In the genomic region with DNA sequence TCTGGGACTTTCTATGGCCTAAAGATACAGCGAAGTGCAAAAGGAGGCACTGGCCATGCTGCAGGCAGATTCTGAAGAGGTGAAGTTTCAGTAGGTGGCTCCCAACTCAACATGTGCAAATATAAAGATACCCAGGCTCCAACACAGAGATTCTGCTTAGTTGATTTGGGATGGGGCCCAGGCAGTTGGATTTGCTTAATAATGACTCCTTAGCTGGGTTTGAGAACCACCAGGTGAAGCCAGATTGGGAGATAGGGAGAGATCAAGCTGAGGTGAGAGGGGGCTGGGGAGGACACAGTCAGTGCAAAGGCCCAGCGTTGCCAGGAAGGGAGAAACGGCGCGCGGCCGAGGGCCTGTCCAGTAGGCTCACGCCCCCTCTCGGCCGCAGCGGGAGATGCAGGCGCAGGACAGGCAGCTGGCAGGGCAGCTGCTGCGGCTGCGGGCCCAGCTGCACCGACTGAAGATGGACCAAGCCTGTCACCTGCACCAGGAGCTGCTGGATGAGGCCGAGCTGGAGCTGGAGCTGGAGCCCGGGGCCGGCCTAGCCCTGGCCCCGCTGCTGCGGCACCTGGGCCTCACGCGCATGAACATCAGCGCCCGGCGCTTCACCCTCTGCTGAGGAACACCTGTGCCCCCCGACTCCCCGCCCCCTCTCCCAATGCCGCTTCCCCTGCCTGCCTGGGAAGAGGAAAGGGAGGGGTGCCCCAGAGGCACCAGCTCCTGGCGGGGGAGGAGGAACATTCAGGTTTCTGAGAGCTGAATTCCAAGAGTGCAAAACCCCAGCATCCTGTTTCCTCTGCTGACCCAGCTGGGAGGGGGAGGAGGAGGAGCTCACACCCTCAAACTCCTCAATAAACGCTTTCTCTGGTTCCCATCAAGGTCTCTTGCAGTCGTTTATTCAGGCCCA, we compare ENCODE assay signal across 8 cellular contexts. TPM values are rescaled to one million over a fixed set of nuclear protein-coding genes. Genes with fewer than 3 reads are reported as not detected.
DNase-seq lines count a peak whose midpoint lies in the region; ATAC-seq and TF ChIP-seq lines count a peak whose summit lies in the region.

No MANE protein-coding gene starts in this region.

- intact Hi-C loops in left ventricle myocardium superior (cut with micrococcal nuclease) (no loop called here), sciatic nerve (cut with DNase I) (no loop called here)

- TF ChIP-seq CTCF in GM12865 (IDR thresholded peaks at IDR 0.05; ENCODE audit: insufficient read depth, low read depth, low read length, missing control alignments): peak; percentile 96

- H3K27ac Mint-ChIP-seq in activated naive CD4-positive, alpha-beta T cell treated with anti-CD3 and anti-CD28 coated beads, Interleukin-2, amount 50 U/mL, for 72 hours: peak overlapping the region; percentile 80 to 90

- H3K36me3 Mint-ChIP-seq in activated naive CD4-positive, alpha-beta T cell treated with anti-CD3 and anti-CD28 coated beads, Interleukin-2, amount 50 U/mL, for 72 hours: peaks cover 23 to 24% of the 10 kb centered on the region in 2 donors

- peak overlapping the region; percentile 17; the same call in 1 of the 2 replicates for H3K4me3 ChIP-seq in GM12865 (ENCODE audit: low read depth, low read length)

- ATAC-seq in activated naive CD4-positive, alpha-beta T cell treated with anti-CD3 and anti-CD28 coated beads, Interleukin-2, amount 50 U/mL, for 72 hours: peak; percentile 32 to 47
- ATAC-seq in left ventricle myocardium superior (peak; percentile 74), sciatic nerve (peak; percentile 62), HG03139 (IDR thresholded peaks at IDR 0.05; ENCODE audit: unreplicated experiment) (no peak), GM21786 (IDR thresholded peaks at IDR 0.05; ENCODE audit: unreplicated experiment) (no peak)

- DNase-seq in GM12865 (ENCODE audit: low read depth): peak; percentile 91
- peak; percentile 54 to 61 for DNase-seq in Kasumi-1 (lab: John Stamatoyannopoulos, UW)
- peak; percentile 77 for DNase-seq in SK-N-DZ (ENCODE audit: low spot score)
- DNase-seq in activated naive CD4-positive, alpha-beta T cell treated with anti-CD3 and anti-CD28 coated beads, Interleukin-2, amount 50 U/mL, for 72 hours (ENCODE audit: low spot score in 2 of 2): peak; percentile 86 to 90
- peak; percentile 92 for DNase-seq in left ventricle myocardium superior
- peak; percentile 86 for DNase-seq in sciatic nerve (ENCODE audit: low spot score)

- no peaks in the 10 kb centered on the region for H3K9me3 Mint-ChIP-seq in activated naive CD4-positive, alpha-beta T cell treated with anti-CD3 and anti-CD28 coated beads, Interleukin-2, amount 50 U/mL, for 72 hours

RNA-seq across cellular contexts. Expression of gene FAM167B, which starts 1.2 kb away (rescaled TPM):
- polyA plus RNA-seq in SK-N-DZ (2014; cell fraction: cytosol; rRNA removed): 0.70 TPM in 1 of 2 replicates, not detected in the other
- polyA plus RNA-seq in SK-N-DZ (2014; cell fraction: nucleus; rRNA removed): 0.18 TPM in 1 of 2 replicates, not detected in the other
- 1 to 10 TPM in 1 of 2 donors, under 1 TPM in 1; 0.66 to 1.1 TPM for total RNA-seq in activated naive CD4-positive, alpha-beta T cell treated with anti-CD3 and anti-CD28 coated beads, Interleukin-2, amount 50 U/mL, for 72 hours
- total RNA-seq in left ventricle myocardium superior (9.1 TPM), sciatic nerve (16.1 TPM)

RNA-seq across cellular contexts. Expression of gene LCK, which starts 2.8 kb away (rescaled TPM):
- 0.61 TPM in 1 of 2 replicates, not detected in the other for polyA plus RNA-seq in SK-N-DZ (2014; cell fraction: cytosol; rRNA removed)
- 0.99 and 1.2 TPM in 2 replicates for polyA plus RNA-seq in SK-N-DZ (2014; cell fraction: nucleus; rRNA removed)
- total RNA-seq in activated naive CD4-positive, alpha-beta T cell treated with anti-CD3 and anti-CD28 coated beads, Interleukin-2, amount 50 U/mL, for 72 hours: 100 to 1,000 TPM; 208 to 284 TPM
- 0.50 TPM for total RNA-seq in left ventricle myocardium superior
- total RNA-seq in sciatic nerve: 3.2 TPM

RNA-seq across cellular contexts. Expression of gene EIF3I, which starts 26.0 kb away (rescaled TPM):
- 277 and 292 TPM in 2 replicates for polyA plus RNA-seq in SK-N-DZ (2014; cell fraction: cytosol; rRNA removed)
- polyA plus RNA-seq in SK-N-DZ (2014; cell fraction: nucleus; rRNA removed): 42.4 and 53.0 TPM in 2 replicates
- 100 to 1,000 TPM; 273 to 295 TPM for total RNA-seq in activated naive CD4-positive, alpha-beta T cell treated with anti-CD3 and anti-CD28 coated beads, Interleukin-2, amount 50 U/mL, for 72 hours
- total RNA-seq in left ventricle myocardium superior (104 TPM), sciatic nerve (92.3 TPM)

RNA-seq across cellular contexts. Expression of gene TMEM234, which starts 26.1 kb away (rescaled TPM):
- 1.9 and 4.3 TPM in 2 replicates for polyA plus RNA-seq in SK-N-DZ (2014; cell fraction: cytosol; rRNA removed)
- polyA plus RNA-seq in SK-N-DZ (2014; cell fraction: nucleus; rRNA removed): 12.7 and 14.0 TPM in 2 replicates
- 10 to 100 TPM in 1 of 2 donors, 1 to 10 TPM in 1; 7.0 to 10.7 TPM for total RNA-seq in activated naive CD4-positive, alpha-beta T cell treated with anti-CD3 and anti-CD28 coated beads, Interleukin-2, amount 50 U/mL, for 72 hours
- total RNA-seq in left ventricle myocardium superior (7.4 TPM), sciatic nerve (27.0 TPM)

RNA-seq across cellular contexts. Expression of gene DCDC2B, which starts 39.3 kb away (rescaled TPM):
- not detected in 2 replicates for polyA plus RNA-seq in SK-N-DZ (2014; cell fraction: cytosol; rRNA removed)
- polyA plus RNA-seq in SK-N-DZ (2014; cell fraction: nucleus; rRNA removed): 0.71 TPM in 1 of 2 replicates, not detected in the other
- total RNA-seq in activated naive CD4-positive, alpha-beta T cell treated with anti-CD3 and anti-CD28 coated beads, Interleukin-2, amount 50 U/mL, for 72 hours: under 1 TPM in 1 of 2 donors, not detected in 1; 0.16 TPM
- total RNA-seq in left ventricle myocardium superior: not detected
- total RNA-seq in sciatic nerve: not detected

Comparison
In these comparisons a context has a peak if more than half of its experiments do, and no peak if none do; other contexts are left out.
1. ATAC-seq: peak in activated naive CD4-positive, alpha-beta T cell treated with anti-CD3 and anti-CD28 coated beads, Interleukin-2, amount 50 U/mL, for 72 hours (2 of 2), left ventricle myocardium superior (single experiment) and sciatic nerve (single experiment); none in HG03139 (single experiment) and GM21786 (single experiment).
2. RNA of gene LCK, which starts 2.8 kb away (total RNA-seq): 208 to 284 TPM in activated naive CD4-positive, alpha-beta T cell treated with anti-CD3 and anti-CD28 coated beads, Interleukin-2, amount 50 U/mL, for 72 hours; 3.2 TPM in sciatic nerve (single experiment) and 0.50 TPM in left ventricle myocardium superior (single experiment); every median in the first group is over 10 times any median in the second.
3. Peak in every context shown above with its lines, with median percentiles within 50 percentile points of each other: DNase-seq.